ENCODE assay signal across 9 cellular contexts in genomic region chr3:27713435-27713880, GRCh38. TPM values are rescaled to one million over a fixed set of nuclear protein-coding genes. Genes with fewer than 3 reads are reported as not detected.
DNase-seq lines count a peak whose midpoint lies in the region; ATAC-seq and TF ChIP-seq lines count a peak whose summit lies in the region.
"Had no signal": no experiment of that assay in that cellular context is flagged by ENCODE, and none has a peak within 500 bp of the region (broad histone marks: within the 10 kb centered on the region; RNA-seq: fewer than 3 reads in every experiment).

No MANE protein-coding gene starts in this region.

- H3K4me3 Mint-ChIP-seq in activated CD8-positive, alpha-beta memory T cell treated with anti-CD3 and anti-CD28 coated beads, Interleukin-2, amount 10 ng/mL, durations not matched to agents 7 days and 5 days = peak overlapping the region; percentile 86
- H3K4me3 Mint-ChIP-seq in chondrocyte (ENCODE audit: unreplicated experiment) (peak overlapping the region; percentile 87), type B pancreatic cell (peak overlapping the region; percentile 96)

- H3K9me3 ChIP-seq in mononuclear cell (ENCODE audit: low read depth, low read length) (no peaks in the 10 kb centered on the region), mucosa of descending colon (no peaks in the 10 kb centered on the region)
- H3K9me3 ChIP-seq: neutrophil had no signal

- H3K9me3 Mint-ChIP-seq in activated CD8-positive, alpha-beta memory T cell treated with anti-CD3 and anti-CD28 coated beads, Interleukin-2, amount 10 ng/mL, durations not matched to agents 7 days and 5 days (ENCODE audit: low read depth) = no peaks in the 10 kb centered on the region
- H3K9me3 Mint-ChIP-seq in chondrocyte (ENCODE audit: low read depth) = no peaks in the 10 kb centered on the region
- peaks cover 3% of the 10 kb centered on the region for H3K9me3 Mint-ChIP-seq in type B pancreatic cell

- H3K4me1 Mint-ChIP-seq in activated CD8-positive, alpha-beta memory T cell treated with anti-CD3 and anti-CD28 coated beads, Interleukin-2, amount 10 ng/mL, durations not matched to agents 7 days and 5 days = peaks cover 30% of the 10 kb centered on the region
- peaks cover 31% of the 10 kb centered on the region for H3K4me1 Mint-ChIP-seq in chondrocyte (ENCODE audit: low read depth)
- peaks cover 26% of the 10 kb centered on the region for H3K4me1 Mint-ChIP-seq in type B pancreatic cell (ENCODE audit: unreplicated experiment)

- H3K4me3 ChIP-seq in mononuclear cell (ENCODE audit: low read length) (peak overlapping the region; percentile 52), mucosa of descending colon (no peak overlapping the region)

- H3K27me3 ChIP-seq in mononuclear cell (ENCODE audit: insufficient read depth, low read length) = peaks cover 83% of the 10 kb centered on the region

- no peak for DNase-seq in activated CD8-positive, alpha-beta memory T cell treated with anti-CD3 and anti-CD28 coated beads, Interleukin-2, amount 10 ng/mL, durations not matched to agents 7 days and 5 days
- no peak for DNase-seq in activated CD8-positive, alpha-beta memory T cell treated with anti-CD3 and anti-CD28 coated beads, Interleukin-2, amount 50 U/mL, for 4 hours
- no peak for DNase-seq in chondrocyte (ENCODE audit: low spot score)
- no peak for DNase-seq in type B pancreatic cell (ENCODE audit: extremely low spot score, unreplicated experiment)
- DNase-seq in mucosa of descending colon = no peak
- DNase-seq in SHP77 (lab: John Stamatoyannopoulos, UW) = no peak

- intact Hi-C loops in mucosa of descending colon (cut with DNase I, micrococcal nuclease) = loop anchor here (5.0 to 10.0 kb wide), 2 partner anchors 614 to 621 kb away; no protein-coding TSS in a partner anchor

- H3K36me3 ChIP-seq in mucosa of descending colon (ENCODE audit: low read depth) = no peaks in the 10 kb centered on the region
- H3K36me3 ChIP-seq: neutrophil had no signal

- H3K27ac Mint-ChIP-seq in activated CD8-positive, alpha-beta memory T cell treated with anti-CD3 and anti-CD28 coated beads, Interleukin-2, amount 10 ng/mL, durations not matched to agents 7 days and 5 days = peak overlapping the region; percentile 90
- H3K27ac Mint-ChIP-seq in chondrocyte (ENCODE audit: unreplicated experiment) (no peak overlapping the region), type B pancreatic cell (no peak overlapping the region)

- TF ChIP-seq CTCF in chondrocyte (IDR thresholded peaks at IDR 0.05) (no peak), type B pancreatic cell (conservative IDR thresholded peaks at IDR 0.05) (no peak), mucosa of descending colon (IDR thresholded peaks at IDR 0.05) (no peak)

- CTCF ChIA-PET in activated CD8-positive, alpha-beta memory T cell treated with anti-CD3 and anti-CD28 coated beads, Interleukin-2, amount 10 ng/mL, durations not matched to agents 7 days and 5 days (lab: Charles Lee) = interaction anchor here (0.9 to 3.2 kb wide), 18 partner anchors 9 to 636 kb away, joined by 3 to 79 read pairs (median 15); partner anchors contain the start of genes AZI2, EOMES and ZCWPW2

- ATAC-seq in activated CD8-positive, alpha-beta memory T cell treated with anti-CD3 and anti-CD28 coated beads, Interleukin-2, amount 10 ng/mL, durations not matched to agents 7 days and 5 days = no peak
- ATAC-seq in mucosa of descending colon (no peak), HG03432 (IDR thresholded peaks at IDR 0.05; ENCODE audit: unreplicated experiment) (no peak)

- peaks cover 43% of the 10 kb centered on the region for H3K27me3 Mint-ChIP-seq in activated CD8-positive, alpha-beta memory T cell treated with anti-CD3 and anti-CD28 coated beads, Interleukin-2, amount 10 ng/mL, durations not matched to agents 7 days and 5 days
- H3K27me3 Mint-ChIP-seq in chondrocyte (ENCODE audit: low read depth) (peaks cover 74% of the 10 kb centered on the region), type B pancreatic cell (peaks cover 89% of the 10 kb centered on the region)

- H3K4me1 ChIP-seq in mononuclear cell (ENCODE audit: insufficient read depth, low read length) (peaks cover 35% of the 10 kb centered on the region), mucosa of descending colon (ENCODE audit: low read depth) (peaks cover 27% of the 10 kb centered on the region)

- H3K36me3 Mint-ChIP-seq in activated CD8-positive, alpha-beta memory T cell treated with anti-CD3 and anti-CD28 coated beads, Interleukin-2, amount 10 ng/mL, durations not matched to agents 7 days and 5 days = peaks cover 17% of the 10 kb centered on the region
- no peaks in the 10 kb centered on the region for H3K36me3 Mint-ChIP-seq in chondrocyte (ENCODE audit: low read depth)
- no peaks in the 10 kb centered on the region for H3K36me3 Mint-ChIP-seq in type B pancreatic cell

RNA-seq across cellular contexts. Expression of gene EOMES, which starts 8.7 kb away (rescaled TPM):
- total RNA-seq in activated CD8-positive, alpha-beta memory T cell treated with anti-CD3 and anti-CD28 coated beads, Interleukin-2, amount 10 ng/mL, durations not matched to agents 7 days and 5 days = 10 to 100 TPM in 1 of 2 experiments, 1 to 10 TPM in 1; 7.3 to 12.5 TPM
- not detected in 3 replicates for total RNA-seq in chondrocyte
- total RNA-seq in mononuclear cell = 3.4 TPM
- not detected in 2 replicates for total RNA-seq in type B pancreatic cell (ENCODE audit: low replicate concordance)
- under 1 TPM in 2 of 3 donors, not detected in 1; 0.32 to 0.46 TPM for total RNA-seq in mucosa of descending colon
